In the genomic region with DNA sequence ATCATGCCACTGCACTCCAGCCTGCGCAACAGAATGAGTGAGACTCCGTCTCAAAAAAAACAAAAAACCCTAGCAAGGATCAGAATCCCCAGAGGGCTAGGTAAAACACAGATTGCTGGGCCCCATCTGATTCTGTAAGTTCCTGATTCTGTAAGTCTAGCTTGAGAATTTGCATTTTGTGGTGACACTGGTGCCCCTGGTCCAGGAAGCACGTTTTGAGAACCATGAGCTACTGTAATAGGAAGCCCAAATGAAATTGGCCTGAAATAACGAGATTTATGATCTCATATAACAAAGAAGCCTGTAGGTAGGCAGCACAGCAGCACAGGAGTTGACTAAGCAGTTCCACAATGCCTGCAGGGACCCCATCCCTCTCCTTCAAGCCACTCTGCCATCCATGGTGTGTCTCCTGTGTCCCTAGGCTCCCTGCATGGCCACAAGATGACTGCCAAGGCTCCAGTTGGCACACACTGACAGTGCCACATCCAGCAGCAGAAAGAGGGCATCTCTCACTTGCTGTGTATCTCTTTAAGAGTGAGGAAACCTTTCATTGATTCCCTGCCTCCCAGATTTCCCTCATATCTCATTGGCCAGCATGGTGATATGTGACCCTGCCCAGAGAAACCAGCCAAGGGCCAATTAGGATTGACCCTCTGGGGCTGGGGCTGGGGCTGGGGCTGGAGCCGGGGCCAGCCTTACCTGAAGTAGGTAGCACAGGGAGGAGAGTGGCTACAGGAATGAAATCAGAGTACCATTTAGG, we compare ENCODE assay signal across 10 cellular contexts. TPM values are rescaled to one million over a fixed set of nuclear protein-coding genes. Genes with fewer than 3 reads are reported as not detected.
DNase-seq lines count a peak whose midpoint lies in the region; ATAC-seq, FAIRE-seq and TF ChIP-seq lines count a peak whose summit lies in the region.
"Had no signal": no experiment of that assay in that cellular context is flagged by ENCODE, and none has a peak within 500 bp of the region (broad histone marks: within the 10 kb centered on the region; RNA-seq: fewer than 3 reads in every experiment).

No MANE protein-coding gene starts in this region.

- TF ChIP-seq CTCF in thyroid gland (IDR thresholded peaks at IDR 0.05): no peak

- H3K27ac ChIP-seq in naive thymus-derived CD4-positive, alpha-beta T cell (ENCODE audit: low read depth, low read length): no peak overlapping the region
- no peak overlapping the region for H3K27ac ChIP-seq in thyroid gland
- H3K27ac ChIP-seq: cardiac muscle cell had no signal

- POLR2A ChIA-PET in naive thymus-derived CD4-positive, alpha-beta T cell (lab: Charles Lee): no interaction called here

- no peaks in the 10 kb centered on the region for H3K36me3 ChIP-seq in naive thymus-derived CD4-positive, alpha-beta T cell (ENCODE audit: control insufficient read depth in 2 of 3, insufficient read depth in 3 of 3, low read length in 3 of 3)
- no peaks in the 10 kb centered on the region for H3K36me3 ChIP-seq in thyroid gland
- H3K36me3 ChIP-seq: cardiac muscle cell had no signal

- H3K4me3 Mint-ChIP-seq in naive thymus-derived CD4-positive, alpha-beta T cell: no peak overlapping the region
- H3K4me3 Mint-ChIP-seq in immature natural killer cell: no peak overlapping the region

- H3K27ac Mint-ChIP-seq in naive thymus-derived CD4-positive, alpha-beta T cell: no peak overlapping the region
- peak overlapping the region in 1 of 6 donors; percentile 32 for H3K27ac Mint-ChIP-seq in immature natural killer cell

- H3K4me1 Mint-ChIP-seq in naive thymus-derived CD4-positive, alpha-beta T cell: peaks cover 0 to 36% (median 23%) of the 10 kb centered on the region in 7 donors
- peaks cover 33 to 36% of the 10 kb centered on the region in 2 donors for H3K4me1 Mint-ChIP-seq in immature natural killer cell

- H3K9me3 ChIP-seq in naive thymus-derived CD4-positive, alpha-beta T cell (ENCODE audit: control insufficient read depth in 2 of 3, low read length in 3 of 3): no peaks in the 10 kb centered on the region
- H3K9me3 ChIP-seq in thyroid gland: no peaks in the 10 kb centered on the region

- no peak overlapping the region for H3K4me3 ChIP-seq in naive thymus-derived CD4-positive, alpha-beta T cell (ENCODE audit: low read length)
- H3K4me3 ChIP-seq in thyroid gland (replicated peaks in 1 of 3): no peak overlapping the region
- H3K4me3 ChIP-seq: cardiac muscle cell had no signal

- no peaks in the 10 kb centered on the region for H3K4me1 ChIP-seq in naive thymus-derived CD4-positive, alpha-beta T cell (ENCODE audit: control insufficient read depth in 2 of 2, insufficient read depth in 2 of 2, low read length in 2 of 2)
- peaks cover 43 to 48% of the 10 kb centered on the region in 2 donors for H3K4me1 ChIP-seq in thyroid gland

- CTCF ChIA-PET in naive thymus-derived CD4-positive, alpha-beta T cell (lab: Charles Lee): no interaction called here

- H3K27me3 ChIP-seq in naive thymus-derived CD4-positive, alpha-beta T cell (ENCODE audit: control insufficient read depth in 2 of 2, insufficient read depth in 2 of 2, low read length in 2 of 2): no peaks in the 10 kb centered on the region
- H3K27me3 ChIP-seq in thyroid gland: no peaks in the 10 kb centered on the region
- H3K27me3 ChIP-seq: cardiac muscle cell had no signal

- intact Hi-C loops in naive thymus-derived CD4-positive, alpha-beta T cell (cut with micrococcal nuclease): no loop called here
- intact Hi-C loops in thyroid gland (cut with DNase I): no loop called here

- DNase-seq in NCI-H69 (lab: John Stamatoyannopoulos, UW) (peak; percentile 75), immature natural killer cell (no peak), H54 (ENCODE audit: insufficient read length, low spot score) (no peak), thyroid gland (no peak)
- no peak for DNase-seq in naive thymus-derived CD4-positive, alpha-beta T cell
- DNase-seq: stimulated activated CD4-positive, alpha-beta T cell treated with anti-CD3 and anti-CD28 coated beads, Interleukin-2, amount 100 ng/mL, for 48 hours had no signal

- H3K27me3 Mint-ChIP-seq in naive thymus-derived CD4-positive, alpha-beta T cell: no peaks in the 10 kb centered on the region
- H3K27me3 Mint-ChIP-seq in immature natural killer cell (ENCODE audit: low read depth in 3 of 3): no peaks in the 10 kb centered on the region

- ATAC-seq in GM18907 (IDR thresholded peaks at IDR 0.05; ENCODE audit: unreplicated experiment) (peak; percentile 64), HG02759 (IDR thresholded peaks at IDR 0.05; ENCODE audit: unreplicated experiment) (peak; percentile 56)
- peak; percentile 58 for ATAC-seq in naive thymus-derived CD4-positive, alpha-beta T cell

- WGBS in thyroid gland, 2 donors: 73 to 81% methylated on average over 5 of the region's 5 CpGs

- FAIRE-seq in H54 (lab: Jason Lieb, UNC): no peak

- no peak for TF ChIP-seq POLR2A in H54 (IDR thresholded peaks at IDR 0.05; ENCODE audit: low read depth, low read length)
- TF ChIP-seq POLR2A in thyroid gland (IDR thresholded peaks at IDR 0.05): no peak

- peaks cover 4 to 28% (median 12%) of the 10 kb centered on the region in 5 donors for H3K36me3 Mint-ChIP-seq in naive thymus-derived CD4-positive, alpha-beta T cell
- H3K36me3 Mint-ChIP-seq in immature natural killer cell: peaks cover 0 to 7% (median 0%) of the 10 kb centered on the region in 3 donors

- H3K9me3 Mint-ChIP-seq in naive thymus-derived CD4-positive, alpha-beta T cell: peaks cover 0 to 5% (median under 1%) of the 10 kb centered on the region in 11 donors
- H3K9me3 Mint-ChIP-seq in immature natural killer cell: no peaks in the 10 kb centered on the region

RNA-seq across cellular contexts. Expression of gene SIPA1L3, which starts 21.7 kb away (rescaled TPM):
- total RNA-seq in naive thymus-derived CD4-positive, alpha-beta T cell: 10 to 100 TPM; 17.4 to 38.7 (median 34.8) TPM
- polyA plus RNA-seq in naive thymus-derived CD4-positive, alpha-beta T cell: 1 to 10 TPM in 1 of 2 donors, under 1 TPM in 1; 0.91 to 2.5 TPM
- polyA plus RNA-seq in immature natural killer cell: 1 to 10 TPM in 2 of 3 donors, under 1 TPM in 1; 0.29 to 4.1 (median 3.2) TPM
- 100 to 1,000 TPM in 3 of 4 donors, 10 to 100 TPM in 1; 39.4 to 130 (median 116) TPM for total RNA-seq in thyroid gland

RNA-seq across cellular contexts. Expression of gene WDR87, which starts 22.3 kb away (rescaled TPM):
- total RNA-seq in naive thymus-derived CD4-positive, alpha-beta T cell: not detected
- polyA plus RNA-seq in naive thymus-derived CD4-positive, alpha-beta T cell: not detected
- polyA plus RNA-seq in immature natural killer cell: not detected
- total RNA-seq in thyroid gland: under 1 TPM in 1 of 4 donors, not detected in 3; under 0.01 TPM
- total RNA-seq: cardiac muscle cell; T-helper 2 cell treated with Interferon-gamma antibody and Interleukin-4, amounts not matched to agents 100 ng/mL and 5 ng/mL, for 36 hours had no signal
- polyA plus RNA-seq: cardiac muscle cell had no signal
